10 cellular contexts compared by ENCODE assay signal in the genomic region with DNA sequence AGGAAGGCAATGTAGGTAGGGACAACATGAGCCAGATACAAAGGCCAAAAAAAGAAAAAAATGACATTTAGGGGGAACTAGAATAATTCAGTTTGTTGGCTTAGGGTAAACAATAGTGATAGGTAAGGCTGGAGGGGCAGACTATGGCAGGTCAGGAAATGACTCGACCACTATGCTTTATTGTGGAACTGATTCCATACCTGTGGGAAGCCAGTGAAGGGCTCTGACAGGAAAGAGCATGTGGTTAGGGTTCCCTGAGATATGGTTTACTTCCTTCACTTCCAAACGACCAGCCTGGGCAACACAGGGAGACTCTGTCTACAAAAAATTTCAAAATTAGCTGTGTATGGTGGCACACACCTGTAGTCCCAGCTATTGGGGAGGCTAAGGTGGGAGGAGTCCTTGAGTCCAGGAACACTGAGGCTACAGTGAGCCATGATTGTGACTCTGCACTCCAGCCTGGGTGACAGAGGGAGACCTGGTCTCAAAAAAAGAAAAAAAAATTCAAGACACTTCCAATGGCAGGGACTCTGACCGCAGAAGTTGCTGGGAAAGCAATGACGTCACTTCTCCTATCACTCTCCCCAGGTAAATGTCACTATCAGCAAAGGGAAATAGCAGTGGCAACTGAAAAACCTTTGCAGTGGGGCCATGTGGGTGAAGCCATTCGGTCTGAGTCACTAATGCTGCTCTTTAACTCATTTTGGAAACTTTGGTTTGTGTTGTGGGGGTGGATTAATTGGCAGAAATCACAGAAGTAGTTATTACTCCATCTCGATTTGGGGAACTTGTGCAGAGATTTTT.
DNase-seq lines count a peak whose midpoint lies in the region; ATAC-seq, FAIRE-seq and TF ChIP-seq lines count a peak whose summit lies in the region.
"Had no signal": no experiment of that assay in that cellular context is flagged by ENCODE, and none has a peak within 500 bp of the region (broad histone marks: within the 10 kb centered on the region; RNA-seq: fewer than 3 reads in every experiment).

No MANE protein-coding gene starts in this region.

- DNase-seq in GM10266 (ENCODE audit: extremely low spot score) (peak; percentile 26), SW480 (ENCODE audit: low spot score) (peak; percentile 13), astrocyte of the hippocampus (ENCODE audit: low read depth, low spot score) (peak; percentile 15), H54 (ENCODE audit: insufficient read length, low spot score) (no peak), activated gamma-delta T cell (lab: John Stamatoyannopoulos, UW) (no peak), mucosa of descending colon (no peak)
- DNase-seq in stimulated activated CD4-positive, alpha-beta T cell treated with anti-CD3 and anti-CD28 coated beads, Interleukin-2, amount 100 ng/mL, for 48 hours: peak; percentile 16 to 34
- DNase-seq: dorsolateral prefrontal cortex, NCI-H2029 treated with DMSO at 0.1 percent for 48 hours had no signal

- TF ChIP-seq CTCF in GM10266 (IDR thresholded peaks at IDR 0.05; ENCODE audit: control insufficient read depth, insufficient read depth, low read depth, missing control alignments) (no peak), mucosa of descending colon (IDR thresholded peaks at IDR 0.05) (no peak)

- no peak for TF ChIP-seq POLR2A in H54 (IDR thresholded peaks at IDR 0.05; ENCODE audit: low read depth, low read length)

- no peak for FAIRE-seq in H54 (lab: Jason Lieb, UNC)

- H3K4me3 ChIP-seq in mucosa of descending colon: no peak overlapping the region
- H3K4me3 ChIP-seq: dorsolateral prefrontal cortex had no signal

- H3K4me1 ChIP-seq in mucosa of descending colon (ENCODE audit: low read depth): peaks cover 7% of the 10 kb centered on the region

- ATAC-seq in HG03045 (IDR thresholded peaks at IDR 0.05; ENCODE audit: unreplicated experiment): no peak
- ATAC-seq in mucosa of descending colon: no peak

- intact Hi-C loops in mucosa of descending colon (cut with DNase I, micrococcal nuclease): no loop called here

- H3K9me3 ChIP-seq in mucosa of descending colon: no peaks in the 10 kb centered on the region

- no peaks in the 10 kb centered on the region for H3K36me3 ChIP-seq in mucosa of descending colon (ENCODE audit: low read depth)

Comparison
In these comparisons a context has a peak if more than half of its experiments do, and no peak if none do; other contexts are left out.
1. DNase-seq: peak in GM10266 (single experiment), SW480 (single experiment), astrocyte of the hippocampus (single experiment) and stimulated activated CD4-positive, alpha-beta T cell treated with anti-CD3 and anti-CD28 coated beads, Interleukin-2, amount 100 ng/mL, for 48 hours (2 of 2); none in H54 (single experiment), activated gamma-delta T cell (single experiment) and mucosa of descending colon (0 of 3).